12 cellular contexts compared by ENCODE assay signal in the genomic region with DNA sequence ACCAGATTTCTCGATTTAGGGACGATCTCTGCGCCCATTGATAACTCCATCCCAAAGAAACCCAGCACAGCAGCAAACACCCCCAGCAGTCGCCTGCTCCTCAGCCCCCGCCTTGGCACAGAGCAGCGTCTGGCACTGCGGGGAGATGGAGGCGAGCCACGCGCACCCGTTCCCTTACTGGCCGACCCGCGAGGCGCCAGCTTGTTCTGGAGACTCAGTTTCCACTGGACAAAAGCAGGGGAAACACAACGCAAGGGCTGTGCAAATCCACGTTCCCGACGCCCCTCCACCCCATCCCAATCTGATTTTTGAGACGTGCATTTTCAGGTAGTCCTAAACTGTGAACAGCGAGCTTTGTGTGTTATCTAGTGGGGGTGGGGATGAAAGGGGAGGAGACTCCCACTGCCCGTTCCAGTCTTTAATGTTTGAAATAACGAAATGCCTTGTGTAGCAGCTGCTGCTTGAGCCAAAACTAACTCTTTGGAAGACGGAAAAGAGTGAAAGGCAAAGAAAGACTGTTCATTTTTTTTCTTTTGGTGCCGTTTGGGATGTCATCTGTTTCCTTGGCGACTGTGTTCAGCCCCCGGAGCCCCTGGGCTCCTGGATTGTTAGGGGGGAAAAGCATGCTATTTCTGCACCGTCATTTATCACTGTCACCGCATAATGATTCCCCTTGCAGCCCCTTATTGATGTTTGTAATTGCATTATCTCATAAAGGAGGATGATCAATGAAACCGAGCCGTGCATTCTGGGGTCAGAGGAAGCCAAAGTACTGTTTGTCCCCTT.
DNase-seq lines count a peak whose midpoint lies in the region; ATAC-seq and TF ChIP-seq lines count a peak whose summit lies in the region.
"Had no signal": no experiment of that assay in that cellular context is flagged by ENCODE, and none has a peak within 500 bp of the region (broad histone marks: within the 10 kb centered on the region; RNA-seq: fewer than 3 reads in every experiment).

No MANE protein-coding gene starts in this region.

- peak overlapping the region; percentile 74 for H3K4me2 ChIP-seq in H9 (ENCODE audit: insufficient read depth, insufficient read length, low read length)

- no peak overlapping the region for H4K91ac ChIP-seq in H9 (ENCODE audit: insufficient read length, low read depth, low read length)

- H3K36me3 Mint-ChIP-seq in H9 (ENCODE audit: insufficient read depth in 1 of 3, low read depth in 3 of 3), result no peaks in the 10 kb centered on the region; a peak in 1 of 7 replicates
- H3K36me3 Mint-ChIP-seq in effector memory CD8-positive, alpha-beta T cell (ENCODE audit: insufficient read depth), result no peaks in the 10 kb centered on the region

- H2BK15ac ChIP-seq in H9 (ENCODE audit: low read depth, low read length), result no peak overlapping the region

- H3K18ac ChIP-seq in H9 (ENCODE audit: insufficient read length, low read depth, low read length), result peak overlapping the region; percentile 63

- intact Hi-C loops in spleen (cut with DNase I; ENCODE audit: low total_unique reads) (no loop called here), left ventricle myocardium superior (cut with micrococcal nuclease) (no loop called here)

- no peak overlapping the region for H4K8ac ChIP-seq in H9 (replicated peaks; ENCODE audit: insufficient read length, low read depth, low read length)

- no peak overlapping the region for H3T11ph ChIP-seq in H9 (ENCODE audit: low read length)

- H3K14ac ChIP-seq in H9 (ENCODE audit: insufficient read depth, low read length), result no peak overlapping the region

- H3K27ac ChIP-seq in H9 (ENCODE audit: insufficient read length, low read depth, low read length) (no peak overlapping the region), spleen (peak overlapping the region; percentile 19 to 86 (median 76))

- no peak overlapping the region for H3K23ac ChIP-seq in H9 (ENCODE audit: insufficient read length, low read depth, low read length)

- H3K4me3 Mint-ChIP-seq in H9, result peak overlapping the region; percentile 35 to 82
- no peak overlapping the region for H3K4me3 Mint-ChIP-seq in effector memory CD8-positive, alpha-beta T cell
- H3K4me3 Mint-ChIP-seq: activated T-helper 1 cell treated with anti-CD3 and anti-CD28 coated beads, Interleukin-12 subunit alpha, Interleukin-12 subunit beta, Interleukin-2, Interleukin-4 antibody, amounts not matched to agents 30 ng/mL and 10 ng/mL and 1 ng/mL, durations not matched to agents 14 hours and 24 hours and 36 hours; T-helper 2 cell treated with Interferon-gamma antibody and Interleukin-4, amounts not matched to agents 5 μg/mL and 100 μg/mL, for 36 hours had no signal

- no peak overlapping the region for H2BK12ac ChIP-seq in H9 (ENCODE audit: insufficient read length, low read depth, low read length)

- DNase-seq in H9 (peak; percentile 38), astrocyte of the cerebellum (ENCODE audit: low read depth) (no peak), spleen (peak; percentile 75), left ventricle myocardium superior (no peak), NCI-H1048 (lab: John Stamatoyannopoulos, UW) (no peak)
- no peak for DNase-seq in effector memory CD8-positive, alpha-beta T cell
- DNase-seq: DMS79 treated with DMSO at 0.1 percent for 48 hours, NCI-H524 treated with DMSO at 0.1 percent for 48 hours had no signal

- peaks cover 41% of the 10 kb centered on the region for H3K23me2 ChIP-seq in H9 (ENCODE audit: insufficient read length, low read depth, low read length, poor library complexity, severe bottlenecking)

- H3K79me2 ChIP-seq in H9 (ENCODE audit: insufficient read depth, low read length), result no peaks in the 10 kb centered on the region

- ATAC-seq in HG03095 (IDR thresholded peaks at IDR 0.05; ENCODE audit: unreplicated experiment) (no peak), left ventricle myocardium superior (no peak)
- ATAC-seq in effector memory CD8-positive, alpha-beta T cell (replicated peaks), result no peak

- H4K5ac ChIP-seq in H9 (ENCODE audit: insufficient read length, low read depth, low read length), result no peak overlapping the region

- no peak overlapping the region for H3K4ac ChIP-seq in H9 (ENCODE audit: low read depth, low read length)

- in situ Hi-C loops in astrocyte of the cerebellum (cut with HindIII; ENCODE audit: low sequenced_read_pairs), result no loop called here

- no peak overlapping the region for H3K9ac ChIP-seq in H9 (ENCODE audit: extremely low read depth, insufficient read length, low read length)

- H2BK120ac ChIP-seq in H9 (ENCODE audit: low read depth, low read length, poor library complexity, severe bottlenecking), result no peak overlapping the region

- no peak overlapping the region for H3K27ac Mint-ChIP-seq in H9
- no peak overlapping the region for H3K27ac Mint-ChIP-seq in effector memory CD8-positive, alpha-beta T cell
- H3K27ac Mint-ChIP-seq: activated T-helper 1 cell treated with anti-CD3 and anti-CD28 coated beads, Interleukin-12 subunit alpha, Interleukin-12 subunit beta, Interleukin-2, Interleukin-4 antibody, amounts not matched to agents 30 ng/mL and 10 ng/mL and 1 ng/mL, durations not matched to agents 14 hours and 24 hours and 36 hours; T-helper 2 cell treated with Interferon-gamma antibody and Interleukin-4, amounts not matched to agents 5 μg/mL and 100 μg/mL, for 36 hours had no signal

- TF ChIP-seq POLR2A in spleen (IDR thresholded peaks at IDR 0.05), result no peak

- H2AK5ac ChIP-seq in H9 (ENCODE audit: insufficient read length, low read length), result no peak overlapping the region

- no peaks in the 10 kb centered on the region for H4K20me1 ChIP-seq in H9 (ENCODE audit: control insufficient read depth, insufficient read depth, insufficient read length)

- WGBS in H9 (ENCODE audit: extremely low coverage, insufficient read length, low lambda C conversion rate), result no CpG with 5 or more reads among the region's 31 CpGs
- 1 to 3% (median 2%) methylated on average over 27 to 31 of the region's 31 CpGs for WGBS in spleen, 5 donors

- no peak overlapping the region for H3K56ac ChIP-seq in H9 (ENCODE audit: insufficient read length, low read depth, low read length)

- no peak overlapping the region for H2BK20ac ChIP-seq in H9 (ENCODE audit: low read depth, low read length, poor library complexity, severe bottlenecking)

- H3K9me3 ChIP-seq in H9 (ENCODE audit: control insufficient read depth, low read depth, low read length), result no peaks in the 10 kb centered on the region
- H3K9me3 ChIP-seq in iPS-18c (ENCODE audit: control insufficient read depth, insufficient read depth, low read length), result no peaks in the 10 kb centered on the region
- H3K9me3 ChIP-seq in spleen, result no peaks in the 10 kb centered on the region

- H3K4me3 ChIP-seq in astrocyte of the cerebellum (ENCODE audit: low read depth, low read length), result peak overlapping the region; percentile 21
- H3K4me3 ChIP-seq in iPS-18c (ENCODE audit: insufficient read depth, low read depth, low read length), result peak overlapping the region; percentile 70
- peak overlapping the region in 3 of 8 donors; percentile 31 to 61 (median 46) for H3K4me3 ChIP-seq in spleen

- no peak overlapping the region for H2BK5ac ChIP-seq in H9 (ENCODE audit: insufficient read length, low read length)

- H2AFZ ChIP-seq in H9 (ENCODE audit: low read length), result no peak overlapping the region

- H3K79me1 ChIP-seq in H9 (ENCODE audit: insufficient read depth, low read depth, low read length, poor library complexity, severe bottlenecking), result no peaks in the 10 kb centered on the region

- peaks cover 0 to 10% of the 10 kb centered on the region in 2 experiments; a peak in 2 of 5 replicates for H3K9me3 Mint-ChIP-seq in H9
- H3K9me3 Mint-ChIP-seq in effector memory CD8-positive, alpha-beta T cell, result no peaks in the 10 kb centered on the region
- H3K9me3 Mint-ChIP-seq: activated T-helper 1 cell treated with anti-CD3 and anti-CD28 coated beads, Interleukin-12 subunit alpha, Interleukin-12 subunit beta, Interleukin-2, Interleukin-4 antibody, amounts not matched to agents 30 ng/mL and 10 ng/mL and 1 ng/mL, durations not matched to agents 14 hours and 24 hours and 36 hours; T-helper 2 cell treated with Interferon-gamma antibody and Interleukin-4, amounts not matched to agents 5 μg/mL and 100 μg/mL, for 36 hours had no signal

- peaks cover 38 to 47% of the 10 kb centered on the region in 2 experiments for H3K4me1 Mint-ChIP-seq in H9
- H3K4me1 Mint-ChIP-seq in effector memory CD8-positive, alpha-beta T cell (ENCODE audit: low read depth in 2 of 2), result peaks cover 0 to 2% of the 10 kb centered on the region in 2 donors

- H3K4me1 ChIP-seq in H9 (ENCODE audit: insufficient read depth, low read length), result peaks cover 6% of the 10 kb centered on the region; the same call in 1 of the 2 replicates
- H3K4me1 ChIP-seq in spleen, result peaks cover 6 to 77% (median 46%) of the 10 kb centered on the region in 6 donors

- TF ChIP-seq CTCF in H9 (conservative IDR thresholded peaks at IDR 0.05) (no peak), astrocyte of the cerebellum (IDR thresholded peaks at IDR 0.05; ENCODE audit: low read depth, low read length, missing control alignments) (no peak), spleen (IDR thresholded peaks at IDR 0.05 in 8 of 11, conservative IDR thresholded peaks at IDR 0.05 in 3 of 11) (no peak)

- no peaks in the 10 kb centered on the region for H3K36me3 ChIP-seq in spleen

- H3K27me3 ChIP-seq in H9 (ENCODE audit: insufficient read depth, low read length) (peaks cover 64% of the 10 kb centered on the region), spleen (replicated peaks in 1 of 7) (peaks cover 0 to 100% (median 88%) of the 10 kb centered on the region in 7 donors)

- H3K27me3 Mint-ChIP-seq in H9 (ENCODE audit: low read depth), result peaks cover 6% of the 10 kb centered on the region
- peaks cover 47 to 62% of the 10 kb centered on the region in 2 donors for H3K27me3 Mint-ChIP-seq in effector memory CD8-positive, alpha-beta T cell

Comparison
In these comparisons a context has a peak if more than half of its experiments do, and no peak if none do; other contexts are left out.
1. DNase-seq: peak in H9 (single experiment) and spleen (single experiment); none in astrocyte of the cerebellum (single experiment), left ventricle myocardium superior (single experiment), effector memory CD8-positive, alpha-beta T cell (0 of 3) and NCI-H1048 (single experiment).
2. H3K4me3 Mint-ChIP-seq: peak in H9 (2 of 2); none in effector memory CD8-positive, alpha-beta T cell (0 of 2).